In genomic region chr6:149834513-149835481, GRCh38 we compare ENCODE assay signal across 8 cellular contexts. TPM values are rescaled to one million over a fixed set of nuclear protein-coding genes. Genes with fewer than 3 reads are reported as not detected.
DNase-seq lines count a peak whose midpoint lies in the region; ATAC-seq and TF ChIP-seq lines count a peak whose summit lies in the region.

No MANE protein-coding gene starts in this region.

- H3K27me3 ChIP-seq in lung (ENCODE audit: control insufficient read depth, insufficient read depth) = no peaks in the 10 kb centered on the region

- H3K9me3 ChIP-seq in lung (ENCODE audit: control insufficient read depth in 2 of 2, insufficient read depth in 1 of 2, low read length in 1 of 2) = no peaks in the 10 kb centered on the region

- no peak overlapping the region for H3K4me3 ChIP-seq in lung

- ATAC-seq in lung (ENCODE audit: insufficient read depth, low FRiP score) = peak; percentile 66
- ATAC-seq in HG02840 (IDR thresholded peaks at IDR 0.05; ENCODE audit: low FRiP score, unreplicated experiment) = no peak

- DNase-seq in activated gamma-delta T cell treated with Interleukin-2 at 50 U/mL for 16 hours (peak; percentile 79), activated gamma-delta T cell (lab: John Stamatoyannopoulos, UW) (no peak), NCI-H345 treated with DMSO at 0.1 percent for 48 hours (lab: John Stamatoyannopoulos, UW; ENCODE audit: unreplicated experiment) (peak; percentile 10), dedifferentiated amniotic fluid mesenchymal stem cell (ENCODE audit: extremely low spot score) (peak; percentile 69), lung (ENCODE audit: low spot score) (peak; percentile 63)
- peak; percentile 73 for DNase-seq in activated CD4-positive, alpha-beta T cell treated with anti-CD3 and anti-CD28 coated beads, Interleukin-2, amount 50 U/mL, for 1 hour
- peak; percentile 15 to 36 for DNase-seq in stimulated activated CD8-positive, alpha-beta memory T cell treated with anti-CD3 and anti-CD28 coated beads, Interleukin-15, amount 100 ng/mL, for 48 hours (ENCODE audit: low read depth in 2 of 2)

- H3K36me3 ChIP-seq in lung (ENCODE audit: control insufficient read depth in 2 of 2, insufficient read depth in 2 of 2, low read length in 2 of 2) = peaks cover 9% of the 10 kb centered on the region in 2 donors

- TF ChIP-seq CTCF in lung (IDR thresholded peaks at IDR 0.05; ENCODE audit: control extremely low read depth, extremely low read depth) = peak; percentile 84

- no peaks in the 10 kb centered on the region for H3K4me1 ChIP-seq in lung (ENCODE audit: control insufficient read depth in 2 of 2, insufficient read depth in 2 of 2, low read length in 2 of 2)

- 54 to 57% methylated on average over 5 of the region's 5 CpGs for WGBS in lung, 2 donors

- no peak overlapping the region for H3K27ac ChIP-seq in lung (ENCODE audit: low read depth in 1 of 2, low read length in 1 of 2)

RNA-seq across cellular contexts. Expression of gene LRP11, which starts 29.4 kb away (rescaled TPM):
- 10 to 100 TPM; 34.3 to 39.5 TPM for total RNA-seq in lung
- polyA plus RNA-seq in lung = 10 to 100 TPM; 15.8 to 18.7 TPM
